Comparison of ENCODE assay signal across 8 cellular contexts in the genomic region with DNA sequence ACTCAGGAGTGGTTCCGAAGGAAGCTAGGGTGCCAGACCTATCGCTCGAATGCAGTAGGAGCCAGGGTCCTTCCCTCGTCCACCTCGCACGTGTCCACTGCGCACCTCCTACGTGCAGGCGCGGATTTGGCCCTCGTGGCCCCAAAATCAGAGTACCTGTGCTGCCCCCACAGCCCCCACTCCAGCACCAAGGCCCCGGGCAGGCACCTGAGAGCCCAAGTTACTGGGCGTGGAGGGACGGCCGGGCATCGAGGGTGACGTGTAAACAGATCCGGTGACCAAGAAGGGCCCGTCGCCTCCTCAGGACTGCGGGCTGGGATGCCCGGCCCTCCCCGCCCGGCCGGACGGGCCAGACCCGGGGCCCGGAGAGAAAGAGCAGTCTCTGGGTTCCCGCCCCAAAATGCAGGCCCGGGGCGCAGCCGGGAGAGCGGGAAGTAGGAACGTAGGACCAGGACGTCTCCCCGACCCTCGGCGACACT. TPM values are rescaled to one million over a fixed set of nuclear protein-coding genes. Genes with fewer than 3 reads are reported as not detected.
DNase-seq lines count a peak whose midpoint lies in the region; ATAC-seq and TF ChIP-seq lines count a peak whose summit lies in the region.

No MANE protein-coding gene starts in this region.

- H3K9me3 ChIP-seq in BLaER1 (no peaks in the 10 kb centered on the region), HAP-1 (no peaks in the 10 kb centered on the region; the same call in 1 of the 2 replicates), T-helper 17 cell (ENCODE audit: control insufficient read depth, low read length, poor library complexity, severe bottlenecking) (no peaks in the 10 kb centered on the region), prostate gland (no peaks in the 10 kb centered on the region)

- peak overlapping the region; percentile 99 for H3K4me3 ChIP-seq in BLaER1
- H3K4me3 ChIP-seq in HAP-1 = peak overlapping the region; percentile 88
- H3K4me3 ChIP-seq in prostate gland = peak overlapping the region; percentile 98 to 99

- H3K27me3 Mint-ChIP-seq in T-helper 17 cell = no peaks in the 10 kb centered on the region

- H3K36me3 ChIP-seq in BLaER1 (peaks cover 35% of the 10 kb centered on the region), HAP-1 (replicated peaks) (peaks cover 39% of the 10 kb centered on the region), prostate gland (peaks cover 8 to 21% of the 10 kb centered on the region in 2 donors)

- no peak for TF ChIP-seq POLR2A in prostate gland (IDR thresholded peaks at IDR 0.05)

- ATAC-seq in T-helper 17 cell = no peak
- no peak for ATAC-seq in foreskin keratinocyte
- ATAC-seq in HG02870 (IDR thresholded peaks at IDR 0.05; ENCODE audit: unreplicated experiment) = no peak

- peak overlapping the region; percentile 93 for H3K4me3 Mint-ChIP-seq in T-helper 17 cell

- H3K4me2 ChIP-seq in BLaER1 = peak overlapping the region; percentile 87

- TF ChIP-seq CTCF in foreskin keratinocyte (conservative IDR thresholded peaks at IDR 0.05) = no peak
- TF ChIP-seq CTCF in prostate gland (IDR thresholded peaks at IDR 0.05) = no peak

- under 1% methylated on average over 26 of the region's 38 CpGs for WGBS in prostate gland

- H3K36me3 Mint-ChIP-seq in T-helper 17 cell (ENCODE audit: low read depth) = peaks cover 2% of the 10 kb centered on the region

- in situ Hi-C loops in HAP-1 (cut with MboI; ENCODE audit: low sequenced_read_pairs) = no loop called here

- peaks cover 44% of the 10 kb centered on the region for H4K20me1 ChIP-seq in BLaER1

- intact Hi-C loops in prostate gland (cut with DNase I) = loop anchor here (2.0 kb wide), 1 partner anchor 21 kb away; a partner anchor contains a TSS

- H3K4me1 Mint-ChIP-seq in T-helper 17 cell = peaks cover 16% of the 10 kb centered on the region

- H3K27me3 ChIP-seq in BLaER1 (no peaks in the 10 kb centered on the region), HAP-1 (ENCODE audit: low read depth) (no peaks in the 10 kb centered on the region), foreskin keratinocyte (no peaks in the 10 kb centered on the region), prostate gland (replicated peaks; ENCODE audit: insufficient read depth) (no peaks in the 10 kb centered on the region)

- H3K9ac ChIP-seq in BLaER1 = peak overlapping the region; percentile 95

- DNase-seq in HAP-1 (ENCODE audit: low spot score in 2 of 2) = no peak
- no peak for DNase-seq in T-helper 17 cell
- DNase-seq in foreskin keratinocyte = no peak
- DNase-seq in prostate gland (ENCODE audit: low spot score) = no peak
- no peak for DNase-seq in NCI-H1436 (lab: John Stamatoyannopoulos, UW)
- no peak for DNase-seq in anterior cingulate cortex (lab: John Stamatoyannopoulos, UW)

- peak overlapping the region; percentile 24 for H3K27ac Mint-ChIP-seq in T-helper 17 cell

- peak overlapping the region; percentile 93 for H3K27ac ChIP-seq in BLaER1
- peak overlapping the region; percentile 39 for H3K27ac ChIP-seq in foreskin keratinocyte
- H3K27ac ChIP-seq in prostate gland = peak overlapping the region; percentile 92 to 93

- H3K4me1 ChIP-seq in BLaER1 (peaks cover 47% of the 10 kb centered on the region), HAP-1 (peaks cover 13% of the 10 kb centered on the region), foreskin keratinocyte (no peaks in the 10 kb centered on the region), prostate gland (replicated peaks) (peaks cover 6% of the 10 kb centered on the region)

RNA-seq across cellular contexts. Expression of a gene that starts 0.5 kb away (rescaled TPM):
- total RNA-seq in T-helper 17 cell (10 to 100 TPM; 75.9 to 76.5 TPM), foreskin keratinocyte (171 and 183 TPM in 2 replicates), prostate gland (100 to 1,000 TPM; 116 to 132 TPM)
- 249 and 257 TPM in 2 replicates for polyA plus RNA-seq in foreskin keratinocyte

RNA-seq across cellular contexts. Expression of a gene that starts 15.7 kb away (rescaled TPM):
- under 1 TPM; 0.37 to 0.55 TPM for total RNA-seq in T-helper 17 cell
- total RNA-seq in foreskin keratinocyte = 0.14 and 0.18 TPM in 2 replicates
- polyA plus RNA-seq in foreskin keratinocyte = 0.26 and 0.52 TPM in 2 replicates
- 1 to 10 TPM in 1 of 2 donors, under 1 TPM in 1; 0.68 to 2.9 TPM for total RNA-seq in prostate gland

RNA-seq across cellular contexts. Expression of a gene that starts 21.0 kb away (rescaled TPM):
- 10 to 100 TPM; 31.7 to 47.7 TPM for total RNA-seq in T-helper 17 cell
- total RNA-seq in foreskin keratinocyte = 272 and 283 TPM in 2 replicates
- polyA plus RNA-seq in foreskin keratinocyte = 290 and 301 TPM in 2 replicates
- total RNA-seq in prostate gland = 100 to 1,000 TPM; 319 to 404 TPM

RNA-seq across cellular contexts. Expression of a gene that starts 39.5 kb away (rescaled TPM):
- total RNA-seq in T-helper 17 cell (under 1 TPM; 0.07 to 0.31 TPM), foreskin keratinocyte (1.4 and 1.6 TPM in 2 replicates), prostate gland (1 to 10 TPM; 1.8 to 6.1 TPM)
- polyA plus RNA-seq in foreskin keratinocyte = 0.98 and 1.3 TPM in 2 replicates

RNA-seq across cellular contexts. Expression of a gene that starts 56.2 kb away (rescaled TPM):
- total RNA-seq in T-helper 17 cell (not detected), foreskin keratinocyte (not detected in 2 replicates), prostate gland (under 1 TPM in 1 of 2 donors, not detected in 1; 0.51 TPM)
- not detected in 2 replicates for polyA plus RNA-seq in foreskin keratinocyte

Comparison
In these comparisons a context has a peak if more than half of its experiments do, and no peak if none do; other contexts are left out.
1. H3K27ac ChIP-seq: peak in every context shown above with its lines; median percentile 93 in BLaER1; 92 in prostate gland; 39 in foreskin keratinocyte.